18 cellular contexts compared by ENCODE assay signal in genomic region chr2:171281116-171281515, GRCh38.
"Had no signal": no experiment of that assay in that cellular context is flagged by ENCODE, and none has a peak within 500 bp of the region (broad histone marks: within the 10 kb centered on the region; RNA-seq: fewer than 3 reads in every experiment).

No MANE protein-coding gene starts in this region.

- ATAC-seq: right lobe of liver had no signal

- H3K4me3 ChIP-seq: esophagus squamous epithelium, right lobe of liver, smooth muscle cell, tibial nerve, vagina had no signal

- H3K4me1 ChIP-seq: esophagus squamous epithelium, right lobe of liver, tibial nerve, vagina had no signal

- H3K9me3 ChIP-seq: esophagus squamous epithelium, right lobe of liver, tibial nerve, vagina had no signal

- H3K27ac ChIP-seq: esophagus squamous epithelium, right lobe of liver, tibial nerve, vagina had no signal

- H3K27me3 ChIP-seq: esophagus squamous epithelium, right lobe of liver, tibial nerve, vagina had no signal

- DNase-seq: activated CD4-positive, alpha-beta T cell treated with anti-CD3 and anti-CD28 coated beads, Interleukin-2, amount 10 ng/mL, durations not matched to agents 7 days and 5 days; activated CD4-positive, CD25-positive, alpha-beta regulatory T cell; activated CD8-positive, alpha-beta memory T cell treated with anti-CD3 and anti-CD28 coated beads, Interleukin-2, amount 50 U/mL, for 48 hours; activated gamma-delta T cell treated with Interleukin-2 at 50 U/mL for 16 hours; activated naive CD8-positive, alpha-beta T cell treated with anti-CD3 and anti-CD28 coated beads for 36 hours; central memory CD4-positive, alpha-beta T cell; cortex of kidney; effector CD4-positive, alpha-beta T cell; esophagus squamous epithelium; mesendoderm; occipital lobe; right lobe of liver; stimulated activated CD4-positive, alpha-beta T cell treated with anti-CD3 and anti-CD28 coated beads, Interleukin-4, amount 100 ng/mL, for 4 hours; stimulated activated CD8-positive, alpha-beta memory T cell treated with anti-CD3 and anti-CD28 coated beads, Interleukin-4, amount 100 ng/mL, for 48 hours; stimulated activated naive CD4-positive, alpha-beta T cell treated with Interleukin-2 at 50 U/mL for 16 hours had no signal

- H3K36me3 ChIP-seq: esophagus squamous epithelium, right lobe of liver, tibial nerve, vagina had no signal
